ENCODE assay signal across 10 cellular contexts in the genomic region with DNA sequence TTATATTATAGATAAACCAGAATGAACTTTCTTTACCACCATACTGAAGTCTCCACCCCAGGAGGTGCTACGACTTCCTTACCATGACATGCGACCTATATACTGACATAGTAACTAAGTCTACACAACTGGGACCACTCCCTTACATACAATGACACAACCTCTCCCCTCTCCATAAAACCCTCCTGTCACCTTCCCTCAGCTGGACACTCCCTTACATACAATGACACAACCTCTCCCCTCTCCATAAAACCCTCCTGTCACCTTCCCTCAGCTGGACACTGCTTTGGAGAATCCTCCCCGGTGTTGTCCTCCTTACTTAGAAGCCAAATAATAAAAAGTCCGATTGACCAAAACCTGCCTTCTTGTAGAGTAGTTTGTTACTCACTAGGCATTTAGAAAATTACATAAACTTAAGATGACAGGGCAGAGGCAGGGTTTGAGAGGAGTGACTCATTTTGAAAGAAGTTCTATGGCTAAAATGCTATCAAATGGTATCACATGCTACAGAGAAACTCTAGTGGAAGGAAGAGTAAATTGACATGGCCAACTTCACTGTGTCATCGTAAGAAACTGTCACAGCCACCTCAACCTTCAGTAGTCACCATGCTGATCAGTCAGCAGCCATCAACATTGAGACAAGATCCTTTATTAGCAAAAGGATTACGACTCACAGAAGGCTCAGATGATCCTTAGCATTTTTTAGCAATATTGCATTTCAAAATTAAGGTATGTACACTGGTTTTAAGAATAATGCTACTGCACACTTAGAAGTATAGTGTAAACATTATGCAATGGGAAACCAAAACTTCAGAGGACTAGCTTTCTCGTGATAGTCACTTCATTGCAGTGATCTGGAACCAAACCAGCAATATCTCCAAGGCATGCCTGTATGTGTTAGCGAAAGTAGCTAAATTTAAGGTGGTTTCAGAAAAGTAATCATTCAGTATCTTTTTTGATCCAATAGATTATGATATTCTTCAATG. TPM values are rescaled to one million over a fixed set of nuclear protein-coding genes. Genes with fewer than 3 reads are reported as not detected.
DNase-seq lines count a peak whose midpoint lies in the region; ATAC-seq and TF ChIP-seq lines count a peak whose summit lies in the region.
"Had no signal": no experiment of that assay in that cellular context is flagged by ENCODE, and none has a peak within 500 bp of the region (broad histone marks: within the 10 kb centered on the region; RNA-seq: fewer than 3 reads in every experiment).

No MANE protein-coding gene starts in this region.

- TF ChIP-seq CTCF in GM12864 (IDR thresholded peaks at IDR 0.05; ENCODE audit: low read depth, low read length, missing control alignments) (no peak), Peyer's patch (IDR thresholded peaks at IDR 0.05) (no peak)

- ATAC-seq in SK-N-SH treated with all-trans-retinoic acid at 6 μM for 48 hours (peak; percentile 94), left colon (peak; percentile 95)
- ATAC-seq: HCT116 had no signal

- no peaks in the 10 kb centered on the region for H3K27me3 ChIP-seq in Peyer's patch

- intact Hi-C loops in left colon (cut with DNase I, micrococcal nuclease) = no loop called here

- H3K9me3 ChIP-seq in Peyer's patch = no peaks in the 10 kb centered on the region

- peaks cover 0 to 68% (median 0%) of the 10 kb centered on the region in 3 donors for H3K36me3 ChIP-seq in Peyer's patch

- no peak overlapping the region for H3K4me3 ChIP-seq in GM12864 (ENCODE audit: low read depth, low read length)
- no peak overlapping the region for H3K4me3 ChIP-seq in Peyer's patch

- no peaks in the 10 kb centered on the region for H3K4me1 ChIP-seq in Peyer's patch

- no peak overlapping the region for H3K27ac ChIP-seq in Peyer's patch

- no peak for TF ChIP-seq POLR2A in Peyer's patch (IDR thresholded peaks at IDR 0.05)

- DNase-seq in GM12864 (ENCODE audit: low read depth) = peak; percentile 10
- DNase-seq in H4 (ENCODE audit: low spot score) = peak; percentile 6
- DNase-seq in left colon = no peak
- no peak for DNase-seq in GOT3 (lab: John Stamatoyannopoulos, UW)
- DNase-seq in Peyer's patch = no peak
- DNase-seq in dermis blood vessel endothelial cell = no peak
- DNase-seq in C1 segment of cervical spinal cord (lab: John Stamatoyannopoulos, UW) = no peak
- DNase-seq: head of caudate nucleus had no signal

TF ChIP-seq in SK-N-SH treated with all-trans-retinoic acid at 6 μM for 48 hours, 23 proteins besides CTCF, POLR2A, EP300 and RAD21:
- TF ChIP-seq CSDC2 (CRISPR knock-in tag; IDR thresholded peaks at IDR 0.05) (no peak), BACH2 (CRISPR knock-in tag; IDR thresholded peaks at IDR 0.05; ENCODE audit: borderline replicate concordance) (no peak), RARB (CRISPR knock-in tag; IDR thresholded peaks at IDR 0.05) (no peak), ZFP3 (CRISPR knock-in tag; IDR thresholded peaks at IDR 0.05) (no peak), TOX (CRISPR knock-in tag; IDR thresholded peaks at IDR 0.05; ENCODE audit: borderline replicate concordance) (peak; percentile 37; the same call in 1 of the 2 replicates), OSR1 (CRISPR knock-in tag; IDR thresholded peaks at IDR 0.05) (no peak), ARNTL (CRISPR knock-in tag; IDR thresholded peaks at IDR 0.05; ENCODE audit: borderline replicate concordance, low read depth) (no peak)
- TF ChIP-seq, protein P1, sequence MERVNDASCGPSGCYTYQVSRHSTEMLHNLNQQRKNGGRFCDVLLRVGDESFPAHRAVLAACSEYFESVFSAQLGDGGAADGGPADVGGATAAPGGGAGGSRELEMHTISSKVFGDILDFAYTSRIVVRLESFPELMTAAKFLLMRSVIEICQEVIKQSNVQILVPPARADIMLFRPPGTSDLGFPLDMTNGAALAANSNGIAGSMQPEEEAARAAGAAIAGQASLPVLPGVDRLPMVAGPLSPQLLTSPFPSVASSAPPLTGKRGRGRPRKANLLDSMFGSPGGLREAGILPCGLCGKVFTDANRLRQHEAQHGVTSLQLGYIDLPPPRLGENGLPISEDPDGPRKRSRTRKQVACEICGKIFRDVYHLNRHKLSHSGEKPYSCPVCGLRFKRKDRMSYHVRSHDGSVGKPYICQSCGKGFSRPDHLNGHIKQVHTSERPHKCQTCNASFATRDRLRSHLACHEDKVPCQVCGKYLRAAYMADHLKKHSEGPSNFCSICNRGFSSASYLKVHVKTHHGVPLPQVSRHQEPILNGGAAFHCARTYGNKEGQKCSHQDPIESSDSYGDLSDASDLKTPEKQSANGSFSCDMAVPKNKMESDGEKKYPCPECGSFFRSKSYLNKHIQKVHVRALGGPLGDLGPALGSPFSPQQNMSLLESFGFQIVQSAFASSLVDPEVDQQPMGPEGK (CRISPR knock-in tag; IDR thresholded peaks at IDR 0.05; ENCODE audit: borderline replicate concordance) = no peak

RNA-seq across cellular contexts. Expression of gene AHCTF1, which starts 56.4 kb away (rescaled TPM):
- total RNA-seq in H4 (2014; rRNA removed; shearing (Covaris generic)) = 18.1 and 21.4 TPM in 2 replicates
- total RNA-seq in left colon (10 to 100 TPM; 23.7 to 23.8 TPM), Peyer's patch (10 to 100 TPM; 20.3 to 51.2 (median 29.9) TPM), dermis blood vessel endothelial cell (31.7 and 39.9 TPM in 2 replicates)

Comparison
In these comparisons a context has a peak if more than half of its experiments do, and no peak if none do; other contexts are left out.
1. DNase-seq: peak in GM12864 (single experiment) and H4 (single experiment); none in left colon (0 of 2), GOT3 (single experiment), Peyer's patch (0 of 3), dermis blood vessel endothelial cell (single experiment) and C1 segment of cervical spinal cord (0 of 14).